Comparison of ENCODE assay signal across 9 cellular contexts in genomic region chr17:34578656-34579016, GRCh38. TPM values are rescaled to one million over a fixed set of nuclear protein-coding genes. Genes with fewer than 3 reads are reported as not detected.
DNase-seq lines count a peak whose midpoint lies in the region; ATAC-seq and TF ChIP-seq lines count a peak whose summit lies in the region.
"Had no signal": no experiment of that assay in that cellular context is flagged by ENCODE, and none has a peak within 500 bp of the region (broad histone marks: within the 10 kb centered on the region; RNA-seq: fewer than 3 reads in every experiment).

No MANE protein-coding gene starts in this region.

- ATAC-seq in activated CD8-positive, alpha-beta T cell treated with anti-CD3 and anti-CD28 coated beads for 36 hours: no peak
- no peak for ATAC-seq in activated CD8-positive, alpha-beta T cell treated with anti-CD3 and anti-CD28 coated beads, Interleukin-2, amount 10 ng/mL, durations not matched to agents 7 days and 5 days
- no peak for ATAC-seq in activated B cell treated with CpG ODN at 0.5 μM for 24 hours (ENCODE audit: low read depth)
- ATAC-seq in HG02610 (IDR thresholded peaks at IDR 0.05; ENCODE audit: unreplicated experiment): no peak

- peaks cover 71% of the 10 kb centered on the region for H3K27me3 Mint-ChIP-seq in activated CD8-positive, alpha-beta T cell treated with anti-CD3 and anti-CD28 coated beads for 36 hours
- H3K27me3 Mint-ChIP-seq in activated CD8-positive, alpha-beta T cell treated with anti-CD3 and anti-CD28 coated beads, Interleukin-2, amount 10 ng/mL, durations not matched to agents 7 days and 5 days (ENCODE audit: low read depth): peaks cover 68% of the 10 kb centered on the region
- peaks cover 67% of the 10 kb centered on the region for H3K27me3 Mint-ChIP-seq in activated B cell treated with CpG ODN at 0.5 μM for 24 hours
- H3K27me3 Mint-ChIP-seq in mesothelial cell of epicardium (ENCODE audit: low read depth): peaks cover 93% of the 10 kb centered on the region

- H3K36me3 ChIP-seq in stomach smooth muscle (ENCODE audit: control insufficient read depth in 2 of 2, insufficient read depth in 2 of 2, low read length in 2 of 2): no peaks in the 10 kb centered on the region

- no peaks in the 10 kb centered on the region for H3K36me3 Mint-ChIP-seq in activated CD8-positive, alpha-beta T cell treated with anti-CD3 and anti-CD28 coated beads for 36 hours (ENCODE audit: low read depth)
- H3K36me3 Mint-ChIP-seq in activated CD8-positive, alpha-beta T cell treated with anti-CD3 and anti-CD28 coated beads, Interleukin-2, amount 10 ng/mL, durations not matched to agents 7 days and 5 days (ENCODE audit: low read depth): no peaks in the 10 kb centered on the region
- H3K36me3 Mint-ChIP-seq in activated B cell treated with CpG ODN at 0.5 μM for 24 hours (ENCODE audit: low read depth) (no peaks in the 10 kb centered on the region), mesothelial cell of epicardium (no peaks in the 10 kb centered on the region)

- H3K9ac ChIP-seq in stomach smooth muscle (ENCODE audit: low read length in 2 of 2): no peak overlapping the region

- H3K9me3 Mint-ChIP-seq in activated CD8-positive, alpha-beta T cell treated with anti-CD3 and anti-CD28 coated beads for 36 hours: no peaks in the 10 kb centered on the region
- H3K9me3 Mint-ChIP-seq in activated CD8-positive, alpha-beta T cell treated with anti-CD3 and anti-CD28 coated beads, Interleukin-2, amount 10 ng/mL, durations not matched to agents 7 days and 5 days (ENCODE audit: insufficient read depth): no peaks in the 10 kb centered on the region
- H3K9me3 Mint-ChIP-seq in activated B cell treated with CpG ODN at 0.5 μM for 24 hours (peaks cover 3% of the 10 kb centered on the region), mesothelial cell of epicardium (peaks cover 4% of the 10 kb centered on the region)

- peaks cover 35% of the 10 kb centered on the region for H3K4me1 ChIP-seq in stomach smooth muscle (ENCODE audit: control insufficient read depth, insufficient read depth, low read length)

- H3K27ac ChIP-seq in stomach smooth muscle (ENCODE audit: low read length): no peak overlapping the region

- CTCF ChIA-PET in activated CD8-positive, alpha-beta T cell treated with anti-CD3 and anti-CD28 coated beads for 36 hours (lab: Charles Lee): interaction anchor here (1.0 to 1.2 kb wide), 3 partner anchors 11 to 249 kb away, joined by 3 to 4 read pairs (median 3); no protein-coding TSS in a partner anchor
- CTCF ChIA-PET in activated CD8-positive, alpha-beta T cell treated with anti-CD3 and anti-CD28 coated beads, Interleukin-2, amount 10 ng/mL, durations not matched to agents 7 days and 5 days (lab: Charles Lee): no interaction called here
- CTCF ChIA-PET in activated B cell treated with CpG ODN at 0.5 μM for 24 hours (lab: Charles Lee): no interaction called here

- H3K27ac Mint-ChIP-seq in activated CD8-positive, alpha-beta T cell treated with anti-CD3 and anti-CD28 coated beads for 36 hours: no peak overlapping the region
- no peak overlapping the region for H3K27ac Mint-ChIP-seq in activated CD8-positive, alpha-beta T cell treated with anti-CD3 and anti-CD28 coated beads, Interleukin-2, amount 10 ng/mL, durations not matched to agents 7 days and 5 days
- H3K27ac Mint-ChIP-seq in activated B cell treated with CpG ODN at 0.5 μM for 24 hours (no peak overlapping the region), mesothelial cell of epicardium (no peak overlapping the region)

- peak overlapping the region; percentile 69 to 74 for H3K4me3 ChIP-seq in stomach smooth muscle (ENCODE audit: low read length in 2 of 2)

- peaks cover 54 to 60% of the 10 kb centered on the region in 2 donors for H3K27me3 ChIP-seq in stomach smooth muscle (ENCODE audit: control insufficient read depth in 1 of 2, insufficient read depth in 2 of 2, low read length in 2 of 2)

- peak overlapping the region; percentile 64 for H3K4me3 Mint-ChIP-seq in activated CD8-positive, alpha-beta T cell treated with anti-CD3 and anti-CD28 coated beads for 36 hours
- H3K4me3 Mint-ChIP-seq in activated CD8-positive, alpha-beta T cell treated with anti-CD3 and anti-CD28 coated beads, Interleukin-2, amount 10 ng/mL, durations not matched to agents 7 days and 5 days: no peak overlapping the region
- H3K4me3 Mint-ChIP-seq in activated B cell treated with CpG ODN at 0.5 μM for 24 hours (peak overlapping the region; percentile 70), mesothelial cell of epicardium (peak overlapping the region; percentile 80)

- no peak for TF ChIP-seq CTCF in activated CD8-positive, alpha-beta T cell treated with anti-CD3 and anti-CD28 coated beads for 36 hours (IDR thresholded peaks at IDR 0.05)
- TF ChIP-seq CTCF in activated B cell treated with CpG ODN at 0.5 μM for 24 hours (IDR thresholded peaks at IDR 0.05) (no peak), mesothelial cell of epicardium (IDR thresholded peaks at IDR 0.05; ENCODE audit: unreplicated experiment) (no peak)

- H3K9me3 ChIP-seq in stomach smooth muscle (ENCODE audit: control insufficient read depth in 2 of 2, low read length in 2 of 2): no peaks in the 10 kb centered on the region

- no peak for DNase-seq in activated CD8-positive, alpha-beta T cell treated with anti-CD3 and anti-CD28 coated beads for 36 hours
- DNase-seq in activated CD8-positive, alpha-beta T cell treated with anti-CD3 and anti-CD28 coated beads, Interleukin-2, amount 10 ng/mL, durations not matched to agents 7 days and 5 days: no peak
- DNase-seq in activated B cell treated with CpG ODN at 0.5 μM for 24 hours (no peak), mesothelial cell of epicardium (ENCODE audit: low spot score in 2 of 2, unreplicated experiment in 2 of 2) (no peak), AG08395 (ENCODE audit: low spot score) (no peak), nucleus accumbens (lab: John Stamatoyannopoulos, UW) (no peak)

- POLR2A ChIA-PET in activated CD8-positive, alpha-beta T cell treated with anti-CD3 and anti-CD28 coated beads for 36 hours (lab: Charles Lee): no interaction called here
- POLR2A ChIA-PET in activated CD8-positive, alpha-beta T cell treated with anti-CD3 and anti-CD28 coated beads, Interleukin-2, amount 10 ng/mL, durations not matched to agents 7 days and 5 days (lab: Charles Lee): no interaction called here
- POLR2A ChIA-PET in activated B cell treated with CpG ODN at 0.5 μM for 24 hours (lab: Charles Lee): no interaction called here

- intact Hi-C loops in activated CD8-positive, alpha-beta T cell treated with anti-CD3 and anti-CD28 coated beads for 36 hours (cut with micrococcal nuclease): no loop called here
- intact Hi-C loops in activated B cell treated with CpG ODN at 0.5 μM for 24 hours (cut with micrococcal nuclease): no loop called here

- peaks cover 13% of the 10 kb centered on the region for H3K4me1 Mint-ChIP-seq in activated CD8-positive, alpha-beta T cell treated with anti-CD3 and anti-CD28 coated beads for 36 hours (ENCODE audit: low read depth)
- peaks cover 12% of the 10 kb centered on the region for H3K4me1 Mint-ChIP-seq in activated CD8-positive, alpha-beta T cell treated with anti-CD3 and anti-CD28 coated beads, Interleukin-2, amount 10 ng/mL, durations not matched to agents 7 days and 5 days (ENCODE audit: low read depth)
- H3K4me1 Mint-ChIP-seq in activated B cell treated with CpG ODN at 0.5 μM for 24 hours (peaks cover 17% of the 10 kb centered on the region), mesothelial cell of epicardium (peaks cover 26% of the 10 kb centered on the region)

RNA-seq across cellular contexts. Expression of gene TMEM132E, which starts 0.7 kb away (rescaled TPM):
- total RNA-seq in activated CD8-positive, alpha-beta T cell treated with anti-CD3 and anti-CD28 coated beads for 36 hours: under 1 TPM in 1 of 2 experiments, not detected in 1; 0.07 TPM
- not detected for total RNA-seq in activated CD8-positive, alpha-beta T cell treated with anti-CD3 and anti-CD28 coated beads, Interleukin-2, amount 10 ng/mL, durations not matched to agents 7 days and 5 days
- total RNA-seq in activated B cell treated with CpG ODN at 0.5 μM for 24 hours: not detected in 2 replicates
- total RNA-seq in mesothelial cell of epicardium: 0.62 to 0.86 TPM (median 0.80 TPM) in 3 replicates
- total RNA-seq: T-helper 2 cell treated with Interferon-gamma antibody and Interleukin-4, amounts not matched to agents 100 ng/mL and 5 ng/mL, for 36 hours had no signal
